Comparison of ENCODE assay signal across 12 cellular contexts in genomic region chr15:52337198-52337853, GRCh38. TPM values are rescaled to one million over a fixed set of nuclear protein-coding genes. Genes with fewer than 3 reads are reported as not detected.
DNase-seq lines count a peak whose midpoint lies in the region; ATAC-seq, FAIRE-seq and TF ChIP-seq lines count a peak whose summit lies in the region.
"Had no signal": no experiment of that assay in that cellular context is flagged by ENCODE, and none has a peak within 500 bp of the region (broad histone marks: within the 10 kb centered on the region; RNA-seq: fewer than 3 reads in every experiment).

No MANE protein-coding gene starts in this region.

- no peaks in the 10 kb centered on the region for H3K36me3 ChIP-seq in mucosa of descending colon (ENCODE audit: low read depth)
- H3K36me3 ChIP-seq in endodermal cell (ENCODE audit: control insufficient read depth, insufficient read depth, low read length) = no peaks in the 10 kb centered on the region

- CTCF ChIA-PET in activated CD8-positive, alpha-beta memory T cell treated with anti-CD3 and anti-CD28 coated beads, Interleukin-2, amount 10 ng/mL, durations not matched to agents 7 days and 5 days (lab: Charles Lee) = interaction anchor here (1.1 to 1.8 kb wide), 2 partner anchors 9 to 398 kb away, joined by 3 read pairs; no protein-coding TSS in a partner anchor
- CTCF ChIA-PET in activated CD8-positive, alpha-beta T cell treated with anti-CD3 and anti-CD28 coated beads, Interleukin-2, amount 10 ng/mL, durations not matched to agents 7 days and 5 days (lab: Charles Lee) = interaction anchor here (1.0 to 7.3 kb wide), 3 partner anchors 81 to 397 kb away, joined by 3 to 73 read pairs (median 3); no protein-coding TSS in a partner anchor

- H3K27ac Mint-ChIP-seq in activated CD8-positive, alpha-beta memory T cell treated with anti-CD3 and anti-CD28 coated beads, Interleukin-2, amount 10 ng/mL, durations not matched to agents 7 days and 5 days = peak overlapping the region; percentile 54
- H3K27ac Mint-ChIP-seq in activated CD8-positive, alpha-beta T cell treated with anti-CD3 and anti-CD28 coated beads, Interleukin-2, amount 10 ng/mL, durations not matched to agents 7 days and 5 days = peak overlapping the region; percentile 0
- H3K27ac Mint-ChIP-seq in stimulated activated memory B cell treated with anti-CD40 and anti-IgM and Interleukin-4, amounts not matched to agents 10 μg/mL and 1 μg/mL and 100 μg/mL, for 72 hours = peak overlapping the region; percentile 38
- H3K27ac Mint-ChIP-seq in endodermal cell = no peak overlapping the region

- POLR2A ChIA-PET in activated CD8-positive, alpha-beta T cell treated with anti-CD3 and anti-CD28 coated beads, Interleukin-2, amount 10 ng/mL, durations not matched to agents 7 days and 5 days (lab: Charles Lee) = no interaction called here

- ATAC-seq in activated CD8-positive, alpha-beta memory T cell treated with anti-CD3 and anti-CD28 coated beads, Interleukin-2, amount 10 ng/mL, durations not matched to agents 7 days and 5 days = peak; percentile 47
- no peak for ATAC-seq in activated CD8-positive, alpha-beta T cell treated with anti-CD3 and anti-CD28 coated beads, Interleukin-2, amount 10 ng/mL, durations not matched to agents 7 days and 5 days
- peak; percentile 61 for ATAC-seq in left ventricle myocardium superior
- ATAC-seq in stimulated activated memory B cell treated with anti-CD40 and anti-IgM and Interleukin-4, amounts not matched to agents 10 μg/mL and 1 μg/mL and 100 μg/mL, for 72 hours = no peak
- ATAC-seq in mucosa of descending colon = no peak

- no peaks in the 10 kb centered on the region for H3K27me3 ChIP-seq in endodermal cell (ENCODE audit: control insufficient read depth, insufficient read depth, low read length, poor library complexity, severe bottlenecking)

- no peaks in the 10 kb centered on the region for H3K27me3 Mint-ChIP-seq in activated CD8-positive, alpha-beta memory T cell treated with anti-CD3 and anti-CD28 coated beads, Interleukin-2, amount 10 ng/mL, durations not matched to agents 7 days and 5 days
- no peaks in the 10 kb centered on the region for H3K27me3 Mint-ChIP-seq in activated CD8-positive, alpha-beta T cell treated with anti-CD3 and anti-CD28 coated beads, Interleukin-2, amount 10 ng/mL, durations not matched to agents 7 days and 5 days (ENCODE audit: low read depth)
- no peaks in the 10 kb centered on the region for H3K27me3 Mint-ChIP-seq in stimulated activated memory B cell treated with anti-CD40 and anti-IgM and Interleukin-4, amounts not matched to agents 10 μg/mL and 1 μg/mL and 100 μg/mL, for 72 hours
- H3K27me3 Mint-ChIP-seq in endodermal cell (ENCODE audit: insufficient read depth) = no peaks in the 10 kb centered on the region

- TF ChIP-seq CTCF in mucosa of descending colon (IDR thresholded peaks at IDR 0.05) (no peak), endodermal cell (conservative IDR thresholded peaks at IDR 0.05) (no peak), D721Med (IDR thresholded peaks at IDR 0.05; ENCODE audit: insufficient read depth, missing control alignments) (no peak)

- H3K4me1 ChIP-seq in mucosa of descending colon (ENCODE audit: low read depth) = peaks cover 3% of the 10 kb centered on the region
- H3K4me1 ChIP-seq in endodermal cell (ENCODE audit: control insufficient read depth, insufficient read depth, low read length) = no peaks in the 10 kb centered on the region

- H3K4me3 ChIP-seq in mucosa of descending colon (no peak overlapping the region), endodermal cell (ENCODE audit: low read length) (no peak overlapping the region)
- H3K4me3 ChIP-seq: lung had no signal

- 72 to 84% methylated on average over 3 to 5 of the region's 5 CpGs for WGBS in endodermal cell (ENCODE audit: insufficient coverage in 1 of 2, insufficient read length in 1 of 2), 2 experiments

- intact Hi-C loops in left ventricle myocardium superior (cut with micrococcal nuclease) = no loop called here
- intact Hi-C loops in mucosa of descending colon (cut with DNase I, micrococcal nuclease) = no loop called here

- H3K4me3 Mint-ChIP-seq in activated CD8-positive, alpha-beta memory T cell treated with anti-CD3 and anti-CD28 coated beads, Interleukin-2, amount 10 ng/mL, durations not matched to agents 7 days and 5 days = no peak overlapping the region
- H3K4me3 Mint-ChIP-seq in activated CD8-positive, alpha-beta T cell treated with anti-CD3 and anti-CD28 coated beads, Interleukin-2, amount 10 ng/mL, durations not matched to agents 7 days and 5 days = no peak overlapping the region
- H3K4me3 Mint-ChIP-seq in stimulated activated memory B cell treated with anti-CD40 and anti-IgM and Interleukin-4, amounts not matched to agents 10 μg/mL and 1 μg/mL and 100 μg/mL, for 72 hours = no peak overlapping the region
- H3K4me3 Mint-ChIP-seq in endodermal cell = no peak overlapping the region

- H3K4me1 Mint-ChIP-seq in activated CD8-positive, alpha-beta memory T cell treated with anti-CD3 and anti-CD28 coated beads, Interleukin-2, amount 10 ng/mL, durations not matched to agents 7 days and 5 days = peaks cover 32% of the 10 kb centered on the region
- peaks cover 32% of the 10 kb centered on the region for H3K4me1 Mint-ChIP-seq in activated CD8-positive, alpha-beta T cell treated with anti-CD3 and anti-CD28 coated beads, Interleukin-2, amount 10 ng/mL, durations not matched to agents 7 days and 5 days (ENCODE audit: low read depth)
- no peaks in the 10 kb centered on the region for H3K4me1 Mint-ChIP-seq in stimulated activated memory B cell treated with anti-CD40 and anti-IgM and Interleukin-4, amounts not matched to agents 10 μg/mL and 1 μg/mL and 100 μg/mL, for 72 hours
- peaks cover 14% of the 10 kb centered on the region for H3K4me1 Mint-ChIP-seq in endodermal cell

- no peaks in the 10 kb centered on the region for H3K9me3 Mint-ChIP-seq in activated CD8-positive, alpha-beta memory T cell treated with anti-CD3 and anti-CD28 coated beads, Interleukin-2, amount 10 ng/mL, durations not matched to agents 7 days and 5 days (ENCODE audit: low read depth)
- no peaks in the 10 kb centered on the region for H3K9me3 Mint-ChIP-seq in activated CD8-positive, alpha-beta T cell treated with anti-CD3 and anti-CD28 coated beads, Interleukin-2, amount 10 ng/mL, durations not matched to agents 7 days and 5 days (ENCODE audit: insufficient read depth)
- no peaks in the 10 kb centered on the region for H3K9me3 Mint-ChIP-seq in stimulated activated memory B cell treated with anti-CD40 and anti-IgM and Interleukin-4, amounts not matched to agents 10 μg/mL and 1 μg/mL and 100 μg/mL, for 72 hours
- H3K9me3 Mint-ChIP-seq in endodermal cell = no peaks in the 10 kb centered on the region

- no peak for FAIRE-seq in D721Med (lab: Jason Lieb, UNC)
- FAIRE-seq: GM18507 had no signal

- no peak for DNase-seq in activated CD8-positive, alpha-beta memory T cell treated with anti-CD3 and anti-CD28 coated beads, Interleukin-2, amount 10 ng/mL, durations not matched to agents 7 days and 5 days
- no peak for DNase-seq in activated CD8-positive, alpha-beta memory T cell treated with anti-CD3 and anti-CD28 coated beads for 24 hours
- DNase-seq in activated CD8-positive, alpha-beta T cell treated with anti-CD3 and anti-CD28 coated beads, Interleukin-2, amount 10 ng/mL, durations not matched to agents 7 days and 5 days = no peak
- DNase-seq in left ventricle myocardium superior (no peak), mucosa of descending colon (no peak), endodermal cell (no peak), D721Med (ENCODE audit: insufficient read length, low spot score) (no peak)
- DNase-seq: aorta, NCI-H187 treated with DMSO at 0.1 percent for 48 hours had no signal

- H3K9me3 ChIP-seq in mucosa of descending colon (no peaks in the 10 kb centered on the region), endodermal cell (ENCODE audit: control insufficient read depth, low read length) (no peaks in the 10 kb centered on the region)

- no peak overlapping the region for H3K27ac ChIP-seq in endodermal cell (ENCODE audit: low read depth, low read length)

- H3K36me3 Mint-ChIP-seq in activated CD8-positive, alpha-beta memory T cell treated with anti-CD3 and anti-CD28 coated beads, Interleukin-2, amount 10 ng/mL, durations not matched to agents 7 days and 5 days = peaks cover 22% of the 10 kb centered on the region
- H3K36me3 Mint-ChIP-seq in activated CD8-positive, alpha-beta T cell treated with anti-CD3 and anti-CD28 coated beads, Interleukin-2, amount 10 ng/mL, durations not matched to agents 7 days and 5 days (ENCODE audit: low read depth) = peaks cover 25% of the 10 kb centered on the region
- peaks cover 29% of the 10 kb centered on the region for H3K36me3 Mint-ChIP-seq in stimulated activated memory B cell treated with anti-CD40 and anti-IgM and Interleukin-4, amounts not matched to agents 10 μg/mL and 1 μg/mL and 100 μg/mL, for 72 hours
- H3K36me3 Mint-ChIP-seq in endodermal cell (ENCODE audit: low read depth) = no peaks in the 10 kb centered on the region

- H3K9ac ChIP-seq in endodermal cell (ENCODE audit: extremely low read depth, low read length, poor library complexity, severe bottlenecking) = no peak overlapping the region

RNA-seq across cellular contexts. Expression of gene MYO5C, which starts 41.7 kb away (rescaled TPM):
- total RNA-seq in activated CD8-positive, alpha-beta memory T cell treated with anti-CD3 and anti-CD28 coated beads, Interleukin-2, amount 10 ng/mL, durations not matched to agents 7 days and 5 days = 1 to 10 TPM in 1 of 2 experiments, under 1 TPM in 1; 0.94 to 1.3 TPM
- 1 to 10 TPM; 2.5 to 3.2 TPM for total RNA-seq in activated CD8-positive, alpha-beta T cell treated with anti-CD3 and anti-CD28 coated beads, Interleukin-2, amount 10 ng/mL, durations not matched to agents 7 days and 5 days
- total RNA-seq in left ventricle myocardium superior (2.1 TPM), mucosa of descending colon (10 to 100 TPM; 46.6 to 90.0 (median 81.6) TPM), endodermal cell (10 to 100 TPM; 19.1 to 26.7 TPM)
- 5.1 TPM for polyA plus RNA-seq in endodermal cell (2013, experiment 1 of 2)
- polyA plus RNA-seq in endodermal cell (2013, experiment 2 of 2) = 6.3 TPM

Comparison
In these comparisons a context has a peak if more than half of its experiments do, and no peak if none do; other contexts are left out.
1. ATAC-seq: peak in activated CD8-positive, alpha-beta memory T cell treated with anti-CD3 and anti-CD28 coated beads, Interleukin-2, amount 10 ng/mL, durations not matched to agents 7 days and 5 days (single experiment) and left ventricle myocardium superior (single experiment); none in activated CD8-positive, alpha-beta T cell treated with anti-CD3 and anti-CD28 coated beads, Interleukin-2, amount 10 ng/mL, durations not matched to agents 7 days and 5 days (single experiment), stimulated activated memory B cell treated with anti-CD40 and anti-IgM and Interleukin-4, amounts not matched to agents 10 μg/mL and 1 μg/mL and 100 μg/mL, for 72 hours (single experiment) and mucosa of descending colon (single experiment).